15 cellular contexts compared by ENCODE assay signal in the genomic region with DNA sequence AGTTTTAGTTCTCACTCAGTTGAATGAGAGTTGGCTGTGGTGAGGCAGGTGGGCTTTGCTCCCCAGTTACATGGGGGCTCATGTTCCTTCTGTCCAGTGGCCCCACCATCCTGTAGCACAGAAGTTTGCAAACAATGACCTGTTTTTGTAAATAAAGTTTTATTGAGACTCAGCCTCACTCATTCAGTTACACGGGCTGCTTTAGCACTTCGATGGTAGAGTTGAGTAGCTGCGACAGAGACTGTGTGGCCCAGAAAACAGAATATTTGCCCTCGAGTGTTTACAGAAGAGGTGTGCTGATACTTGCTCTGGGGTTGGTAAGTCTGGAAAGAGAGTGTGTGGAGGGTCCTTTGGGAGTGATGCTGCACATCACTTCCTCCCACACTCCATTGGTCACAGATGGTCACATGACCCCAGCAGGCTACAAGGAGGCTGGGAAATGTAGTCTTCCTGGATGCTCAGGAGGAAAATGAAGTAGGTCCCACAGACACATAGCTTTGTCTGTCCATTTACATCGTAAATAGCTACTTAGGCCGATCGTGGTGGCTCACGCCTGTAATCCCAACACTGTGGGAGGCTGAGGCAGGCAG. TPM values are rescaled to one million over a fixed set of nuclear protein-coding genes. Genes with fewer than 3 reads are reported as not detected.
DNase-seq lines count a peak whose midpoint lies in the region; ATAC-seq, FAIRE-seq and TF ChIP-seq lines count a peak whose summit lies in the region.
"Had no signal": no experiment of that assay in that cellular context is flagged by ENCODE, and none has a peak within 500 bp of the region (broad histone marks: within the 10 kb centered on the region; RNA-seq: fewer than 3 reads in every experiment).

No MANE protein-coding gene starts in this region.

- TF ChIP-seq POLR2A in H1 (IDR thresholded peaks at IDR 0.05; ENCODE audit: control extremely low read depth in 1 of 2, low read depth in 2 of 2, low read length in 2 of 2) (no peak), esophagus muscularis mucosa (IDR thresholded peaks at IDR 0.05; ENCODE audit: low read depth) (no peak)

- H2BK20ac ChIP-seq in H1 (ENCODE audit: low read length), result no peak overlapping the region

- no peaks in the 10 kb centered on the region for H3K79me2 ChIP-seq in H1 (ENCODE audit: control insufficient read depth in 1 of 2, insufficient read depth in 2 of 2, low read length in 2 of 2)

- POLR2A ChIA-PET in activated CD8-positive, alpha-beta T cell treated with anti-CD3 and anti-CD28 coated beads for 36 hours (lab: Charles Lee), result no interaction called here
- POLR2A ChIA-PET in activated CD8-positive, alpha-beta T cell treated with anti-CD3 and anti-CD28 coated beads, Interleukin-2, amount 10 ng/mL, durations not matched to agents 7 days and 5 days (lab: Charles Lee), result no interaction called here
- POLR2A ChIA-PET in H1 (lab: Charles Lee; ENCODE audit: partially characterized antibody), result no interaction called here

- H3K4me2 ChIP-seq in H1 (ENCODE audit: insufficient read depth in 1 of 2, low read depth in 2 of 2, low read length in 2 of 2), result no peak overlapping the region; a peak in 1 of 4 replicates
- H3K4me2 ChIP-seq: BLaER1, PC-9 had no signal

- no peaks in the 10 kb centered on the region for H3K9me3 Mint-ChIP-seq in activated CD8-positive, alpha-beta T cell treated with anti-CD3 and anti-CD28 coated beads for 36 hours
- H3K9me3 Mint-ChIP-seq in activated CD8-positive, alpha-beta T cell treated with anti-CD3 and anti-CD28 coated beads, Interleukin-2, amount 10 ng/mL, durations not matched to agents 7 days and 5 days (ENCODE audit: insufficient read depth), result no peaks in the 10 kb centered on the region
- H3K9me3 Mint-ChIP-seq: effector memory CD8-positive, alpha-beta T cell; natural killer cell had no signal

- H3K4me3 ChIP-seq in H1 (ENCODE audit: extremely low read depth in 1 of 4, insufficient read depth in 2 of 4, low read depth in 3 of 4, low read length in 4 of 4), result no peak overlapping the region
- no peak overlapping the region for H3K4me3 ChIP-seq in esophagus muscularis mucosa
- H3K4me3 ChIP-seq: BLaER1, PC-9 had no signal

- no peak overlapping the region for H3K4ac ChIP-seq in H1 (replicated peaks; ENCODE audit: insufficient read length, low read depth, low read length)

- H2BK12ac ChIP-seq in H1 (ENCODE audit: low read depth, low read length), result no peak overlapping the region

- no peaks in the 10 kb centered on the region for H3K79me1 ChIP-seq in H1 (ENCODE audit: low read depth, low read length)

- no peak overlapping the region for H3K23ac ChIP-seq in H1 (ENCODE audit: insufficient read length)

- H3K36me3 ChIP-seq in H1 (ENCODE audit: control insufficient read depth in 2 of 4, insufficient read depth in 4 of 4, low read length in 3 of 4) (no peaks in the 10 kb centered on the region), esophagus muscularis mucosa (no peaks in the 10 kb centered on the region)
- H3K36me3 ChIP-seq: BLaER1 had no signal

- no peak overlapping the region for H4K8ac ChIP-seq in H1 (ENCODE audit: extremely low read depth, insufficient read depth, low read length)

- FAIRE-seq in H1 (lab: Jason Lieb, UNC) (peak; percentile 70), urothelium cell line (lab: Jason Lieb, UNC) (peak; percentile 84)

- no peak for TF ChIP-seq CTCF in activated CD8-positive, alpha-beta T cell treated with anti-CD3 and anti-CD28 coated beads for 36 hours (IDR thresholded peaks at IDR 0.05)
- TF ChIP-seq CTCF in H1 (IDR thresholded peaks at IDR 0.05; ENCODE audit: control extremely low read depth in 1 of 3, insufficient read depth in 1 of 3, low read depth in 1 of 3, low read length in 3 of 3) (no peak), esophagus muscularis mucosa (IDR thresholded peaks at IDR 0.05) (no peak)

- no peak overlapping the region for H2BK5ac ChIP-seq in H1 (ENCODE audit: low read depth, low read length)

- H3K27ac ChIP-seq in H1 (ENCODE audit: low read depth, low read length) (no peak overlapping the region), esophagus muscularis mucosa (replicated peaks in 1 of 4) (no peak overlapping the region)
- H3K27ac ChIP-seq: BLaER1, PC-9 had no signal

- no peak overlapping the region for H3K4me3 Mint-ChIP-seq in activated CD8-positive, alpha-beta T cell treated with anti-CD3 and anti-CD28 coated beads for 36 hours
- H3K4me3 Mint-ChIP-seq in activated CD8-positive, alpha-beta T cell treated with anti-CD3 and anti-CD28 coated beads, Interleukin-2, amount 10 ng/mL, durations not matched to agents 7 days and 5 days, result no peak overlapping the region
- H3K4me3 Mint-ChIP-seq: activated naive CD8-positive, alpha-beta T cell treated with anti-CD3 and anti-CD28 coated beads for 36 hours; effector memory CD8-positive, alpha-beta T cell; natural killer cell had no signal

- no peaks in the 10 kb centered on the region for H3K23me2 ChIP-seq in H1 (ENCODE audit: low read depth, low read length)

- CTCF ChIA-PET in activated CD8-positive, alpha-beta T cell treated with anti-CD3 and anti-CD28 coated beads for 36 hours (lab: Charles Lee), result interaction anchor here (0.7 to 2.1 kb wide), 2 partner anchors 16 to 112 kb away, joined by 3 to 5 read pairs; no protein-coding TSS in a partner anchor
- CTCF ChIA-PET in activated CD8-positive, alpha-beta T cell treated with anti-CD3 and anti-CD28 coated beads, Interleukin-2, amount 10 ng/mL, durations not matched to agents 7 days and 5 days (lab: Charles Lee), result interaction anchor here (1.8 kb wide), 1 partner anchor 115 kb away, joined by 8 read pairs; no protein-coding TSS in a partner anchor
- CTCF ChIA-PET in H1 (lab: Charles Lee; ENCODE audit: partially characterized antibody), result interaction anchor here (0.6 to 7.3 kb wide), 4 partner anchors 12 to 189 kb away, joined by 3 to 60 read pairs (median 4); no protein-coding TSS in a partner anchor

- no peak overlapping the region for H2BK15ac ChIP-seq in H1 (ENCODE audit: low read length)

- no peak overlapping the region for H3K27ac Mint-ChIP-seq in activated CD8-positive, alpha-beta T cell treated with anti-CD3 and anti-CD28 coated beads for 36 hours
- H3K27ac Mint-ChIP-seq in activated CD8-positive, alpha-beta T cell treated with anti-CD3 and anti-CD28 coated beads, Interleukin-2, amount 10 ng/mL, durations not matched to agents 7 days and 5 days, result no peak overlapping the region
- H3K27ac Mint-ChIP-seq: activated naive CD8-positive, alpha-beta T cell treated with anti-CD3 and anti-CD28 coated beads for 36 hours; effector memory CD8-positive, alpha-beta T cell; natural killer cell had no signal

- H2AK5ac ChIP-seq in H1 (ENCODE audit: low read depth, low read length), result no peak overlapping the region

- no peak overlapping the region for H2BK120ac ChIP-seq in H1 (replicated peaks; ENCODE audit: low read depth, low read length)

- H3K36me3 Mint-ChIP-seq in activated CD8-positive, alpha-beta T cell treated with anti-CD3 and anti-CD28 coated beads for 36 hours (ENCODE audit: low read depth), result no peaks in the 10 kb centered on the region
- H3K36me3 Mint-ChIP-seq in activated CD8-positive, alpha-beta T cell treated with anti-CD3 and anti-CD28 coated beads, Interleukin-2, amount 10 ng/mL, durations not matched to agents 7 days and 5 days (ENCODE audit: low read depth), result no peaks in the 10 kb centered on the region
- H3K36me3 Mint-ChIP-seq: activated naive CD8-positive, alpha-beta T cell treated with anti-CD3 and anti-CD28 coated beads for 36 hours; natural killer cell had no signal

- intact Hi-C loops in activated CD8-positive, alpha-beta T cell treated with anti-CD3 and anti-CD28 coated beads for 36 hours (cut with micrococcal nuclease), result no loop called here
- intact Hi-C loops in esophagus muscularis mucosa (cut with DNase I), result no loop called here

- peaks cover 0 to 7% (median 1%) of the 10 kb centered on the region in 4 experiments; a peak in 1 of 7 replicates for H3K27me3 ChIP-seq in H1 (replicated peaks in 1 of 4; ENCODE audit: control insufficient read depth in 3 of 4, extremely low read depth in 1 of 4, insufficient read depth in 3 of 4, low read length in 3 of 4)
- H3K27me3 ChIP-seq in esophagus muscularis mucosa, result peaks cover 0 to 67% (median 5%) of the 10 kb centered on the region in 4 donors
- H3K27me3 ChIP-seq: BLaER1 had no signal

- no peak for TF ChIP-seq RAD21 in H1 (IDR thresholded peaks at IDR 0.05 in 1 of 2, conservative IDR thresholded peaks at IDR 0.05 in 1 of 2; ENCODE audit: low read depth in 2 of 2, low read length in 2 of 2)

- no peak overlapping the region for H4K5ac ChIP-seq in H1 (ENCODE audit: insufficient read length, low read depth, low read length)

- peak overlapping the region; percentile 30; the same call in 1 of the 2 replicates for H2AFZ ChIP-seq in H1 (ENCODE audit: low read length)
- H2AFZ ChIP-seq: PC-9 had no signal

- ATAC-seq in activated CD8-positive, alpha-beta T cell treated with anti-CD3 and anti-CD28 coated beads for 36 hours, result no peak
- ATAC-seq in activated CD8-positive, alpha-beta T cell treated with anti-CD3 and anti-CD28 coated beads, Interleukin-2, amount 10 ng/mL, durations not matched to agents 7 days and 5 days, result no peak
- no peak for ATAC-seq in GM21529 (IDR thresholded peaks at IDR 0.05; ENCODE audit: unreplicated experiment)
- ATAC-seq: effector memory CD8-positive, alpha-beta T cell had no signal

- no peaks in the 10 kb centered on the region for H3K4me1 Mint-ChIP-seq in activated CD8-positive, alpha-beta T cell treated with anti-CD3 and anti-CD28 coated beads for 36 hours (ENCODE audit: low read depth)
- no peaks in the 10 kb centered on the region for H3K4me1 Mint-ChIP-seq in activated CD8-positive, alpha-beta T cell treated with anti-CD3 and anti-CD28 coated beads, Interleukin-2, amount 10 ng/mL, durations not matched to agents 7 days and 5 days (ENCODE audit: low read depth)
- H3K4me1 Mint-ChIP-seq: activated naive CD8-positive, alpha-beta T cell treated with anti-CD3 and anti-CD28 coated beads for 36 hours; natural killer cell had no signal

- no peak overlapping the region for H3K18ac ChIP-seq in H1 (ENCODE audit: extremely low read depth, low read length)

- H3K14ac ChIP-seq in H1 (ENCODE audit: insufficient read length), result no peak overlapping the region

- WGBS in H1 (ENCODE audit: extremely low coverage in 1 of 2, insufficient coverage in 1 of 2, insufficient read length in 1 of 2, insufficient replicate concordance in 2 of 2, low coverage in 1 of 2, low lambda C conversion rate in 2 of 2, missing lambda C conversion rate in 1 of 2), 2 experiments, result 83% methylated on average over 7 of the region's 8 CpGs; no CpG with 5 or more reads in 1 of the 2 experiments
- 81% methylated on average over 8 of the region's 8 CpGs for whole genome bisulfite sequencing in esophagus muscularis mucosa

- peaks cover 8% of the 10 kb centered on the region for H3K27me3 Mint-ChIP-seq in activated CD8-positive, alpha-beta T cell treated with anti-CD3 and anti-CD28 coated beads for 36 hours
- peaks cover 10% of the 10 kb centered on the region for H3K27me3 Mint-ChIP-seq in activated CD8-positive, alpha-beta T cell treated with anti-CD3 and anti-CD28 coated beads, Interleukin-2, amount 10 ng/mL, durations not matched to agents 7 days and 5 days (ENCODE audit: low read depth)

- H3K9me3 ChIP-seq in H1 (ENCODE audit: insufficient read depth in 2 of 2, low read depth in 1 of 2, low read length in 1 of 2) (0 out of 4 replicates have a peak, but pooled peaks cover 0 to 2% of the 10 kb centered on the region in 2 experiments), esophagus muscularis mucosa (peaks cover 0 to 14% (median 9%) of the 10 kb centered on the region in 4 donors)

- H3K9ac ChIP-seq in H1 (replicated peaks in 1 of 4; ENCODE audit: extremely low read depth in 1 of 4, low read depth in 3 of 4, low read length in 3 of 4), result no peak overlapping the region
- H3K9ac ChIP-seq: BLaER1 had no signal

- no peaks in the 10 kb centered on the region for H3K4me1 ChIP-seq in H1 (replicated peaks in 1 of 4; ENCODE audit: control insufficient read depth in 3 of 4, insufficient read depth in 4 of 4, low read length in 3 of 4)
- no peaks in the 10 kb centered on the region for H3K4me1 ChIP-seq in esophagus muscularis mucosa

- H3K56ac ChIP-seq in H1 (replicated peaks; ENCODE audit: insufficient read length, low read depth, low read length), result no peak overlapping the region

- TF ChIP-seq EP300 in H1 (IDR thresholded peaks at IDR 0.05; ENCODE audit: borderline replicate concordance in 1 of 2, low read depth in 2 of 2, low read length in 2 of 2) (no peak), esophagus muscularis mucosa (IDR thresholded peaks at IDR 0.05) (no peak)

- H4K20me1 ChIP-seq in H1 (replicated peaks in 1 of 2; ENCODE audit: control insufficient read depth in 1 of 2, insufficient read depth in 2 of 2, low read length in 2 of 2), result no peaks in the 10 kb centered on the region
- H4K20me1 ChIP-seq: BLaER1 had no signal

- H4K91ac ChIP-seq in H1 (replicated peaks; ENCODE audit: insufficient read length, low read length), result no peak overlapping the region

- DNase-seq in activated CD8-positive, alpha-beta T cell treated with anti-CD3 and anti-CD28 coated beads for 36 hours, result peak; percentile 20
- DNase-seq in activated CD8-positive, alpha-beta T cell treated with anti-CD3 and anti-CD28 coated beads, Interleukin-2, amount 10 ng/mL, durations not matched to agents 7 days and 5 days, result no peak
- DNase-seq in NCI-H2171 (lab: John Stamatoyannopoulos, UW) (peak; percentile 45), H1 (ENCODE audit: low read depth in 1 of 2, low spot score in 2 of 2) (no peak), urothelium cell line (ENCODE audit: low spot score) (peak; percentile 50), esophagus muscularis mucosa (ENCODE audit: extremely low spot score) (no peak)
- DNase-seq in stimulated activated CD4-positive, alpha-beta T cell treated with anti-CD3 and anti-CD28 coated beads, Interleukin-15, amount 100 ng/mL, for 24 hours, result no peak
- DNase-seq: activated CD4-positive, alpha-beta T cell treated with anti-CD3 and anti-CD28 coated beads for 48 hours; activated naive CD8-positive, alpha-beta T cell treated with anti-CD3 and anti-CD28 coated beads for 36 hours; effector memory CD8-positive, alpha-beta T cell; natural killer cell; PC-9; stimulated activated naive CD4-positive, alpha-beta T cell had no signal

RNA-seq across cellular contexts. Expression of gene IFT27, which starts 34.6 kb away (rescaled TPM):
- total RNA-seq in activated CD8-positive, alpha-beta T cell treated with anti-CD3 and anti-CD28 coated beads for 36 hours, result 10 to 100 TPM; 20.0 to 21.9 TPM
- 10 to 100 TPM; 26.5 to 27.2 TPM for total RNA-seq in activated CD8-positive, alpha-beta T cell treated with anti-CD3 and anti-CD28 coated beads, Interleukin-2, amount 10 ng/mL, durations not matched to agents 7 days and 5 days
- total RNA-seq in H1 (2021; fragmentation: NEBNext Ultra II Directional; extraction: Animal tissue kit (Norgen Biotek cat#: 25700)), result 44.0 and 46.2 TPM in 2 replicates
- polyA plus RNA-seq in H1 (2011; rRNA removed), result 36.4 and 43.9 TPM in 2 replicates
- 46.2 TPM for polyA plus RNA-seq in H1 (2011; cell fraction: cytosol; rRNA removed)
- polyA plus RNA-seq in H1 (2011; cell fraction: nucleus; rRNA removed), result 60.2 TPM
- polyA plus RNA-seq in H1 (2012, experiment 1 of 2), result 37.7 to 46.9 TPM (median 40.6 TPM) in 4 replicates
- 54.8 TPM for polyA plus RNA-seq in H1 (2012, experiment 2 of 2)
- polyA plus RNA-seq in H1 (2013, experiment 1 of 2), result 39.2 TPM
- 39.3 TPM for polyA plus RNA-seq in H1 (2013, experiment 2 of 2)
- 17.0 and 23.3 TPM in 2 replicates for polyA minus RNA-seq in H1 (2011; rRNA and poly(A)+ RNA removed)
- 18.9 TPM for polyA minus RNA-seq in H1 (2011; cell fraction: cytosol; rRNA and poly(A)+ RNA removed)
- 16.5 TPM for polyA minus RNA-seq in H1 (2011; cell fraction: nucleus; rRNA and poly(A)+ RNA removed)
- 10 to 100 TPM; 15.2 to 24.1 (median 17.0) TPM for total RNA-seq in esophagus muscularis mucosa

RNA-seq across cellular contexts. Expression of gene CACNG2, which starts 37.7 kb away (rescaled TPM):
- total RNA-seq in activated CD8-positive, alpha-beta T cell treated with anti-CD3 and anti-CD28 coated beads for 36 hours, result not detected
- total RNA-seq in activated CD8-positive, alpha-beta T cell treated with anti-CD3 and anti-CD28 coated beads, Interleukin-2, amount 10 ng/mL, durations not matched to agents 7 days and 5 days, result not detected
- not detected in 2 replicates for total RNA-seq in H1 (2021; fragmentation: NEBNext Ultra II Directional; extraction: Animal tissue kit (Norgen Biotek cat#: 25700))
- polyA plus RNA-seq in H1 (2011; rRNA removed), result not detected in 2 replicates
- polyA plus RNA-seq in H1 (2011; cell fraction: cytosol; rRNA removed), result not detected
- not detected for polyA plus RNA-seq in H1 (2011; cell fraction: nucleus; rRNA removed)
- not detected in 4 replicates for polyA plus RNA-seq in H1 (2012, experiment 1 of 2)
- polyA plus RNA-seq in H1 (2012, experiment 2 of 2), result not detected
- 0.04 TPM for polyA plus RNA-seq in H1 (2013, experiment 1 of 2)
- not detected for polyA plus RNA-seq in H1 (2013, experiment 2 of 2)
- not detected in 2 replicates for polyA minus RNA-seq in H1 (2011; rRNA and poly(A)+ RNA removed)
- not detected for polyA minus RNA-seq in H1 (2011; cell fraction: cytosol; rRNA and poly(A)+ RNA removed)
- polyA minus RNA-seq in H1 (2011; cell fraction: nucleus; rRNA and poly(A)+ RNA removed), result not detected
- not detected for total RNA-seq in esophagus muscularis mucosa
- total RNA-seq: activated naive CD8-positive, alpha-beta T cell treated with anti-CD3 and anti-CD28 coated beads for 36 hours; natural killer cell; PC-9 had no signal

Comparison
In these comparisons a context has a peak if more than half of its experiments do, and no peak if none do; other contexts are left out.
1. DNase-seq: peak in activated CD8-positive, alpha-beta T cell treated with anti-CD3 and anti-CD28 coated beads for 36 hours (single experiment), NCI-H2171 (single experiment) and urothelium cell line (single experiment); none in activated CD8-positive, alpha-beta T cell treated with anti-CD3 and anti-CD28 coated beads, Interleukin-2, amount 10 ng/mL, durations not matched to agents 7 days and 5 days (single experiment), H1 (0 of 2), esophagus muscularis mucosa (single experiment) and stimulated activated CD4-positive, alpha-beta T cell treated with anti-CD3 and anti-CD28 coated beads, Interleukin-15, amount 100 ng/mL, for 24 hours (single experiment).